19 cellular contexts compared by ENCODE assay signal in the genomic region with DNA sequence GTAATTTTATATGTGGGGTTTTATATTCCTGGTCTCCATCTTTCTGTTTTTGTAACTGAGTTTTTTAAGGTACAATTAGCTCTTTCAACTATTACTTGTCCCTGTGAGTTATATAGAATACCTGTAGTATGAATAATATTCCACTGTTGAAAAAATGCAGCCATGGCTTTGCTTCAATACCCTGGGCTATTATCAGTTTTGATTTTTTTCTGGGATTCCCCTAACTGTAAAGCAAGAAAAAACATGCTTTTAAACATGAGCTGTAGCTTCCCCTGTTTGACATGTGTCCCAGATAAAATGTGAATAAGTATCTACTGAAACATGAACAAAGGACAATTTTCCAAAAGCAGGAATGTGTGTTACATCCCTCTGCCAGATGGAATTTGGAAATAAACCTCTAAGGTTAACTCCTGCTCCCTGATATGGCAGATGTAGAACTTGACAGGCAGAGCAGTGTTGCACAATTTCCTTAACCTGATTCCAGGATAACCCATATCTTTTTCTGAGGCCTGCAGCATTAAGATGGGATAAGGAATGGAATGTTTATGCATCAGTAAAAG.
DNase-seq lines count a peak whose midpoint lies in the region; ATAC-seq and TF ChIP-seq lines count a peak whose summit lies in the region.
"Had no signal": no experiment of that assay in that cellular context is flagged by ENCODE, and none has a peak within 500 bp of the region (broad histone marks: within the 10 kb centered on the region; RNA-seq: fewer than 3 reads in every experiment).

No MANE protein-coding gene starts in this region.

- no peaks in the 10 kb centered on the region for H3K27me3 ChIP-seq in foreskin keratinocyte
- H3K27me3 ChIP-seq: BE2C had no signal

- no peaks in the 10 kb centered on the region for H3K4me1 ChIP-seq in foreskin keratinocyte
- H3K4me1 ChIP-seq: BE2C had no signal

- no peak for TF ChIP-seq CTCF in foreskin keratinocyte (conservative IDR thresholded peaks at IDR 0.05)

- DNase-seq in NCI-H226 (peak; percentile 75), amniotic epithelial cell (ENCODE audit: low read depth) (peak; percentile 19), foreskin keratinocyte (peak; percentile 67 to 75), GOT3 (lab: John Stamatoyannopoulos, UW) (no peak)
- no peak for DNase-seq in stimulated activated CD4-positive, alpha-beta T cell treated with anti-CD3 and anti-CD28 coated beads, Interleukin-2, amount 100 ng/mL, for 24 hours
- DNase-seq: ACHN; BE2C; C1 segment of cervical spinal cord; CD4-positive, CD25-positive, alpha-beta regulatory T cell; CD8-positive, alpha-beta memory T cell; COR-L47; DMS 273 treated with DMSO at 0.1 percent for 48 hours; DMS53; DND-41; EL; GM23248; HCEC 1CT had no signal

- no peak overlapping the region for H3K27ac ChIP-seq in foreskin keratinocyte
- H3K27ac ChIP-seq: GM23248 had no signal

- peak; percentile 77 for ATAC-seq in foreskin keratinocyte
- ATAC-seq in HG03159 (IDR thresholded peaks at IDR 0.05; ENCODE audit: unreplicated experiment) = no peak
- ATAC-seq: GM12878 had no signal

Comparison
In these comparisons a context has a peak if more than half of its experiments do, and no peak if none do; other contexts are left out.
1. DNase-seq: peak in NCI-H226 (single experiment), amniotic epithelial cell (single experiment) and foreskin keratinocyte (2 of 2); none in stimulated activated CD4-positive, alpha-beta T cell treated with anti-CD3 and anti-CD28 coated beads, Interleukin-2, amount 100 ng/mL, for 24 hours (0 of 2) and GOT3 (single experiment).